Comparison of ENCODE assay signal across 7 cellular contexts in the genomic region with DNA sequence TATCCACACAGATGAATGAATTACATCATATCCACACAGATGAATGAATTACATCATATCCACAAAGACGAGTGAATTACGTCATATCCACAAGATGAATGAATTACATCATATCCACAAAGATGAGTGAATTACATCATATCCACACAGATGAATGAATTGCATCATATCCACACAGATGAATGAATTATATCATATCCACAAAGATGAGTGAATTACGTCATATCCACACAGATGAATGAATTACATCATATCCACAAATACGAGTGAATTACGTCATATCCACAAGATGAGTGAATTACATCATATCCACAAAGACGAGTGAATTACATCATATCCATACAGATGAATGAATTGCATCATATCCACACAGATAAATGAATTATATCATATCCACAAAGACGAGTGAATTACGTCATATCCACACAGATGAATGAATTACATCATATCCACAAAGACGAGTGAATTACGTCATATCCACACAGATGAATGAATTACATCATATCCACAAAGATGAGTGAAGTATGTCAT. TPM values are rescaled to one million over a fixed set of nuclear protein-coding genes. Genes with fewer than 3 reads are reported as not detected.
"Had no signal": no experiment of that assay in that cellular context is flagged by ENCODE, and none has a peak within 500 bp of the region (broad histone marks: within the 10 kb centered on the region; RNA-seq: fewer than 3 reads in every experiment).

No MANE protein-coding gene starts in this region.

RNA-seq across cellular contexts. Expression of a gene that starts 20.9 kb away (rescaled TPM):
- total RNA-seq: activated CD4-positive, alpha-beta memory T cell treated with anti-CD3 and anti-CD28 coated beads, Interleukin-2, amount 10 ng/mL, durations not matched to agents 7 days and 5 days; activated CD8-positive, alpha-beta memory T cell treated with anti-CD3 and anti-CD28 coated beads, Interleukin-2, amount 10 ng/mL, durations not matched to agents 7 days and 5 days; ascending aorta; body of pancreas; breast epithelium; PC-9 had no signal

RNA-seq across cellular contexts. Expression of a gene that starts 47.2 kb away (rescaled TPM):
- total RNA-seq: activated CD4-positive, alpha-beta memory T cell treated with anti-CD3 and anti-CD28 coated beads, Interleukin-2, amount 10 ng/mL, durations not matched to agents 7 days and 5 days; activated CD8-positive, alpha-beta memory T cell treated with anti-CD3 and anti-CD28 coated beads, Interleukin-2, amount 10 ng/mL, durations not matched to agents 7 days and 5 days; ascending aorta; body of pancreas; breast epithelium; PC-9; Right ventricle myocardium superior had no signal
